In the genomic region with DNA sequence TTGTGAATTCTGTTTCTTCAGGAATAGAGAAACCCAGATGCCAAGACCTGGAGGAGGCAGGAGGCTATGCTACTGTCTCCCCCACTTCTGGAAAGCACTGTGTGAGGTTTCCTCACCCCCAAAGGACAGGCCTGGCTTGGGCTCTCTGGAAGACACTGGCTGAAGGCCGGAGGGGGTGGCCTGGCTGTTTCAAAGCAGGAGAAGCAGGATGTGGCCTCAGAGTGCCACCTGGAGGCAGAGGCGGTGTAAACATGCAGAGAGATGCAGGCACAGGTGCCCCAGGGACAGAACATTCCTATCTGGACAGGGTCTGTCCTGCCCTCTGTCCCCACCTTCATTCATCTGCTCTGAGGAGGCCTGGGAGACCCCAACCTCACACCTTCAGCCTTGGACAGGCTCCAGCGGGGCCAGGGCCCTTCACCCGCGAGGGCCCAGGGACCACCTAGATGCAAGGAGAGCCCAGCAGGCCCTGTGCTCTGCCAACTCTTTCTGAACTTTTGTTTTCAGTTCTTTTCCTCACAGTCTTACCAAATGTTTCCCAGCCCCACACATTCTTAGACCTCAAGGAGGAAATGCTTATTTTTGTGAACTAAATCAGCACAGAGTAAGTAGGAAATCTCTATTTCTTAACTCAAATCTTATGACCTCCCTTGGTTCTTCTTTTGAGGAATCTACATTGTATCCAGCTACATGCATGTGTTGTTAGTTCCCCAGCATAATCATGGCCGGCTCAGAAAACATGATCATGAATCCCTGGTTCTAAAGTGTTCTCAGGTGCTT, we compare ENCODE assay signal across 8 cellular contexts.
DNase-seq lines count a peak whose midpoint lies in the region; ATAC-seq and TF ChIP-seq lines count a peak whose summit lies in the region.

No MANE protein-coding gene starts in this region.

- H3K9me3 ChIP-seq in mucosa of descending colon (no peaks in the 10 kb centered on the region), testis (no peaks in the 10 kb centered on the region)

- TF ChIP-seq CTCF in GM20000 (IDR thresholded peaks at IDR 0.05; ENCODE audit: extremely low read depth, missing control alignments) (peak; percentile 81), mucosa of descending colon (IDR thresholded peaks at IDR 0.05) (no peak), testis (IDR thresholded peaks at IDR 0.05) (peak; percentile 53 to 68 (median 60))

- TF ChIP-seq POLR2A in testis (IDR thresholded peaks at IDR 0.05) = no peak

- DNase-seq in COLO829 (ENCODE audit: low spot score) (peak; percentile 47), GM20000 (ENCODE audit: low spot score) (peak; percentile 65), NCI-H1930 (lab: John Stamatoyannopoulos, UW) (peak; percentile 29 to 33), epidermal melanocyte (ENCODE audit: insufficient read length, low spot score) (peak; percentile 48), mucosa of descending colon (peak in 2 of 3 donors; percentile 75 to 77), testis (peak; percentile 83)
- DNase-seq in activated CD4-positive, alpha-beta T cell treated with anti-CD3 and anti-CD28 coated beads, Interleukin-2, amount 50 U/mL, for 1 hour = peak; percentile 47

- no peak overlapping the region for H3K27ac ChIP-seq in testis

- H3K36me3 ChIP-seq in mucosa of descending colon (ENCODE audit: low read depth) (no peaks in the 10 kb centered on the region), testis (ENCODE audit: low read depth, missing control alignments) (no peaks in the 10 kb centered on the region)

- H3K4me1 ChIP-seq in mucosa of descending colon (ENCODE audit: low read depth) (no peaks in the 10 kb centered on the region), testis (peaks cover 6% of the 10 kb centered on the region)

- no peak overlapping the region for H3K4me3 ChIP-seq in mucosa of descending colon
- no peak overlapping the region for H3K4me3 ChIP-seq in testis

- WGBS in testis, 2 donors = 35 to 59% methylated on average over 3 to 6 of the region's 6 CpGs

- ATAC-seq in mucosa of descending colon (peak; percentile 69), GM18858 (IDR thresholded peaks at IDR 0.05; ENCODE audit: unreplicated experiment) (no peak)

- intact Hi-C loops in mucosa of descending colon (cut with DNase I, micrococcal nuclease) = loop anchor here in 1 of 2 donors (10.0 kb wide), 1 partner anchor 688 kb away; no protein-coding TSS in a partner anchor
- intact Hi-C loops in testis (cut with DNase I; ENCODE audit: low total_unique reads) = no loop called here

- H3K27me3 ChIP-seq in testis = no peaks in the 10 kb centered on the region

Comparison
In these comparisons a context has a peak if more than half of its experiments do, and no peak if none do; other contexts are left out.
1. DNase-seq: peak in every context shown above with its lines; median percentile 83 in testis; 76 in mucosa of descending colon; 65 in GM20000; 48 in epidermal melanocyte; 47 in COLO829; 47 in activated CD4-positive, alpha-beta T cell treated with anti-CD3 and anti-CD28 coated beads, Interleukin-2, amount 50 U/mL, for 1 hour; 31 in NCI-H1930.